Comparison of ENCODE assay signal across 8 cellular contexts in genomic region chr12:10720974-10721565, GRCh38. TPM values are rescaled to one million over a fixed set of nuclear protein-coding genes. Genes with fewer than 3 reads are reported as not detected.
A peak's percentile ranks its signal among the peaks of the same experiment; 100 is the strongest.
DNase-seq lines count a peak whose midpoint lies in the region; ATAC-seq, FAIRE-seq and TF ChIP-seq lines count a peak whose summit lies in the region.

No MANE protein-coding gene starts in this region.

- no peak for FAIRE-seq in A549 (lab: Jason Lieb, UNC)

- no peaks in the 10 kb centered on the region for H4K20me1 ChIP-seq in mammary epithelial cell (ENCODE audit: insufficient read depth, low read length)

- H3K9me3 ChIP-seq in A549, result no peaks in the 10 kb centered on the region
- no peaks in the 10 kb centered on the region for H3K9me3 ChIP-seq in mammary epithelial cell (replicated peaks; ENCODE audit: insufficient read depth, low read length)
- no peaks in the 10 kb centered on the region for H3K9me3 ChIP-seq in mononuclear cell (ENCODE audit: low read depth, low read length)

- H3K4me2 ChIP-seq in A549 (peak overlapping the region; percentile 80), mammary epithelial cell (ENCODE audit: insufficient read depth, low read depth, low read length) (peak overlapping the region; percentile 89)

- no peak for TF ChIP-seq CTCF in A549 (IDR thresholded peaks at IDR 0.05)
- TF ChIP-seq CTCF in mammary epithelial cell (conservative IDR thresholded peaks at IDR 0.05 in 1 of 2, IDR thresholded peaks at IDR 0.05 in 1 of 2; ENCODE audit: extremely low read depth in 1 of 2, insufficient read depth in 1 of 2, low read depth in 1 of 2, low read length in 2 of 2), result no peak

- POLR2A ChIA-PET in A549 (lab: Yijun Ruan, JAX), result no interaction called here

- H3K4me3 ChIP-seq in A549, result peak overlapping the region; percentile 93
- H3K4me3 ChIP-seq in mammary epithelial cell (replicated peaks in 1 of 3; ENCODE audit: insufficient read depth in 1 of 3, low read depth in 2 of 3, low read length in 3 of 3), result peak overlapping the region; percentile 71 to 81 (median 75)
- H3K4me3 ChIP-seq in mononuclear cell (ENCODE audit: low read length), result peak overlapping the region; percentile 64

- no peak for TF ChIP-seq RAD21 in A549 (conservative IDR thresholded peaks at IDR 0.05 in 1 of 2, IDR thresholded peaks at IDR 0.05 in 1 of 2)

- intact Hi-C loops in mammary epithelial cell (cut with micrococcal nuclease), result loop anchor here (10.0 kb wide), 1 partner anchor 356 kb away; no protein-coding TSS in a partner anchor

- TF ChIP-seq POLR2A in A549 (IDR thresholded peaks at IDR 0.05; ENCODE audit: low read length), result no peak

- H3K27me3 ChIP-seq in mammary epithelial cell (ENCODE audit: insufficient read depth, low read length) (no peaks in the 10 kb centered on the region), mononuclear cell (ENCODE audit: insufficient read depth, low read length) (peaks cover 17% of the 10 kb centered on the region)

- dilution Hi-C loops in mammary epithelial cell (cut with HindIII; ENCODE audit: low sequenced_read_pairs), result loop anchor here (5.0 kb wide), 1 partner anchor 109 kb away; the partner anchor contains the start of gene MAGOHB

- H2AFZ ChIP-seq in mammary epithelial cell (ENCODE audit: low read depth, low read length), result no peak overlapping the region

- 50% methylated on average over 3 of the region's 3 CpGs for WGBS in A549 (ENCODE audit: missing lambda C conversion rate)
- WGBS in mammary epithelial cell (ENCODE audit: low coverage, missing lambda C conversion rate), result 0% methylated on average over 3 of the region's 3 CpGs

- H3K27ac ChIP-seq in A549 (peak overlapping the region; percentile 94 to 99; a peak in 4 of 6 replicates), mammary epithelial cell (ENCODE audit: insufficient read depth, low read depth, low read length) (peak overlapping the region; percentile 98)

- TF ChIP-seq EP300 in A549 (IDR thresholded peaks at IDR 0.05), result no peak

- CTCF ChIA-PET in A549 (lab: Yijun Ruan, JAX) (no interaction called here), mammary epithelial cell (lab: Charles Lee; ENCODE audit: low non-redundant PET) (no interaction called here)

- H3K36me3 ChIP-seq in mammary epithelial cell (ENCODE audit: insufficient read depth, low read length), result no peaks in the 10 kb centered on the region

- BruUV-seq in mammary epithelial cell (replicated peaks; lab: Mats Ljungman, UMichigan), result no TSS peak

- no peak for DNase-seq in A549 (ENCODE audit: low read depth in 1 of 2, low spot score in 1 of 2)
- peak; percentile 32 for DNase-seq in HT-29 (ENCODE audit: low spot score)
- DNase-seq in mammary epithelial cell, result no peak
- no peak for DNase-seq in SIG-M5 treated with dmso at 0.1 percent for 504 hours (lab: John Stamatoyannopoulos, UW; ENCODE audit: unreplicated experiment)
- no peak for DNase-seq in GF-D8 (lab: John Stamatoyannopoulos, UW)
- DNase-seq in AG08396 (ENCODE audit: low spot score), result no peak

- H3K79me2 ChIP-seq in mammary epithelial cell (ENCODE audit: insufficient read depth, low read length), result peaks cover 79% of the 10 kb centered on the region

- peaks cover 58% of the 10 kb centered on the region for H3K4me1 ChIP-seq in A549
- H3K4me1 ChIP-seq in mammary epithelial cell (ENCODE audit: insufficient read depth, low read length), result peaks cover 49% of the 10 kb centered on the region
- peaks cover 27% of the 10 kb centered on the region for H3K4me1 ChIP-seq in mononuclear cell (ENCODE audit: insufficient read depth, low read length)

- peak overlapping the region; percentile 99 for H3K9ac ChIP-seq in mammary epithelial cell (ENCODE audit: insufficient read depth, low read length)

- in situ Hi-C loops in mammary epithelial cell (cut with MboI; ENCODE audit: low sequenced_read_pairs in 2 of 2), result no loop called here

- ATAC-seq in A549, result no peak
- no peak for ATAC-seq in GM18502 (IDR thresholded peaks at IDR 0.05; ENCODE audit: poor library complexity, unreplicated experiment)

TF ChIP-seq in A549, 52 proteins besides CTCF, POLR2A, EP300 and RAD21:
- TF ChIP-seq HOXA7 (CRISPR knock-in tag; IDR thresholded peaks at IDR 0.05) (no peak), NR3C1 (IDR thresholded peaks at IDR 0.05) (no peak), NPAS2 (CRISPR knock-in tag; IDR thresholded peaks at IDR 0.05; ENCODE audit: borderline replicate concordance) (no peak), MAX (IDR thresholded peaks at IDR 0.05) (no peak), RCOR1 (IDR thresholded peaks at IDR 0.05; ENCODE audit: low read depth, low read length) (no peak), CBX8 (IDR thresholded peaks at IDR 0.05) (no peak), SMC3 (IDR thresholded peaks at IDR 0.05) (no peak), CEBPB (IDR thresholded peaks at IDR 0.05) (no peak), GATA3 (IDR thresholded peaks at IDR 0.05; ENCODE audit: borderline replicate concordance) (no peak), BHLHE40 (IDR thresholded peaks at IDR 0.05; ENCODE audit: low read depth, low read length) (no peak), FOSL2 (IDR thresholded peaks at IDR 0.05) (no peak), FOSL2 (CRISPR knock-in tag; IDR thresholded peaks at IDR 0.05) (no peak), TP53 (CRISPR knock-in tag; IDR thresholded peaks at IDR 0.05) (no peak), RNF2 (IDR thresholded peaks at IDR 0.05; ENCODE audit: borderline replicate concordance, low read depth) (no peak), MYC (IDR thresholded peaks at IDR 0.05; ENCODE audit: borderline replicate concordance, low read length) (no peak), ATOH8 (CRISPR knock-in tag; IDR thresholded peaks at IDR 0.05; ENCODE audit: low read depth) (no peak), ESRRA (IDR thresholded peaks at IDR 0.05; ENCODE audit: borderline replicate concordance, low read length) (no peak), CHD4 (IDR thresholded peaks at IDR 0.05; ENCODE audit: borderline replicate concordance) (no peak)

RNA-seq across cellular contexts. Expression of gene YBX3, which starts 2.1 kb away (rescaled TPM):
- 136 and 150 TPM in 2 replicates for polyA plus RNA-seq in A549 (2011; rRNA removed)
- 228 and 245 TPM in 2 replicates for polyA plus RNA-seq in A549 (2012; cell fraction: cytosol; rRNA removed)
- polyA plus RNA-seq in A549 (2012; cell fraction: nucleus; rRNA removed), result 335 and 339 TPM in 2 replicates
- 140 to 176 TPM (median 146 TPM) in 3 replicates for polyA plus RNA-seq in A549 (2017; fragmentation: RNase III; extraction: RNeasy Plus Mini Kit Qiagen cat#74134 plus additional on column Dnase treatment)
- 181 and 191 TPM in 2 replicates for polyA minus RNA-seq in A549 (2011; rRNA and poly(A)+ RNA removed)
- 195 and 214 TPM in 2 replicates for total RNA-seq in HT-29 (2014; rRNA removed; shearing (Covaris generic))
- total RNA-seq in mammary epithelial cell, result 100 to 1,000 TPM; 323 to 416 TPM
- polyA plus RNA-seq in mammary epithelial cell, result 369 TPM
- polyA minus RNA-seq in mammary epithelial cell, result 461 TPM
- 141 TPM for total RNA-seq in mononuclear cell

RNA-seq across cellular contexts. Expression of gene STYK1, which starts 47.2 kb away (rescaled TPM):
- polyA plus RNA-seq in A549 (2011; rRNA removed) (0.46 and 0.56 TPM in 2 replicates), A549 (2017; fragmentation: RNase III; extraction: RNeasy Plus Mini Kit Qiagen cat#74134 plus additional on column Dnase treatment) (0.21 to 0.54 TPM (median 0.32 TPM) in 3 replicates), mammary epithelial cell (3.6 TPM)
- 0.07 and 0.16 TPM in 2 replicates for polyA plus RNA-seq in A549 (2012; cell fraction: cytosol; rRNA removed)
- 0.10 and 0.23 TPM in 2 replicates for polyA plus RNA-seq in A549 (2012; cell fraction: nucleus; rRNA removed)
- 0.50 TPM in 1 of 2 replicates, not detected in the other for polyA minus RNA-seq in A549 (2011; rRNA and poly(A)+ RNA removed)
- 7.4 and 12.8 TPM in 2 replicates for total RNA-seq in HT-29 (2014; rRNA removed; shearing (Covaris generic))
- total RNA-seq in mammary epithelial cell (1 to 10 TPM; 4.8 to 4.9 TPM), mononuclear cell (0.10 TPM)
- polyA minus RNA-seq in mammary epithelial cell, result 5.3 TPM
